In genomic region chr5:60492958-60493357, GRCh38 we compare ENCODE assay signal across 2 cellular contexts.
TF ChIP-seq lines count a peak whose summit lies in the region.

No MANE protein-coding gene starts in this region.

TF ChIP-seq in A549, 52 proteins besides CTCF, POLR2A, EP300 and RAD21 (continued from another document):
- TF ChIP-seq E2F6 (IDR thresholded peaks at IDR 0.05; ENCODE audit: borderline replicate concordance, low read depth) (no peak), FOSL2 (IDR thresholded peaks at IDR 0.05) (peak; percentile 53; the same call in 1 of the 2 replicates), FOSL2 (CRISPR knock-in tag; IDR thresholded peaks at IDR 0.05) (peak; percentile 91), HOXB5 (CRISPR knock-in tag; IDR thresholded peaks at IDR 0.05) (peak; percentile 75; the same call in 1 of the 2 replicates), KDM1A (IDR thresholded peaks at IDR 0.05; ENCODE audit: low read depth) (no peak), RFX5 (IDR thresholded peaks at IDR 0.05) (no peak), RNF2 (IDR thresholded peaks at IDR 0.05; ENCODE audit: borderline replicate concordance, low read depth) (no peak), GATA3 (IDR thresholded peaks at IDR 0.05; ENCODE audit: borderline replicate concordance) (peak; percentile 67; the same call in 1 of the 2 replicates)

TF ChIP-seq in K562, 482 proteins besides CTCF, POLR2A, EP300 and RAD21 (continued from another document):
- TF ChIP-seq MEIS2 (IDR thresholded peaks at IDR 0.05; ENCODE audit: partially characterized antibody) (peak; percentile 49), BACH1 (tag; IDR thresholded peaks at IDR 0.05) (peak; percentile 56; the same call in 1 of the 2 replicates), BCLAF1 (IDR thresholded peaks at IDR 0.05; ENCODE audit: borderline replicate concordance in 1 of 2, control insufficient read depth in 1 of 2, low read depth in 2 of 2, low read length in 1 of 2) (no peak), MAFG (tag; conservative IDR thresholded peaks at IDR 0.05) (peak; percentile 95), RREB1 (CRISPR knock-in tag; IDR thresholded peaks at IDR 0.05) (no peak), NFE2L1 (tag; IDR thresholded peaks at IDR 0.05; ENCODE audit: borderline replicate concordance, low read depth) (peak; percentile 87), PBX2 (CRISPR knock-in tag; IDR thresholded peaks at IDR 0.05; ENCODE audit: low read depth) (no peak), PBX2 (tag; conservative IDR thresholded peaks at IDR 0.05; ENCODE audit: low read depth) (peak; percentile 75), GTF2A2 (tag; IDR thresholded peaks at IDR 0.05) (no peak), ZNF23 (CRISPR knock-in tag; IDR thresholded peaks at IDR 0.05) (no peak), C11orf30 (IDR thresholded peaks at IDR 0.05; ENCODE audit: low read depth) (peak; percentile 62), DPF2 (IDR thresholded peaks at IDR 0.05) (no peak), ZNF316 (IDR thresholded peaks at IDR 0.05) (peak; percentile 84), ZNF311 (CRISPR knock-in tag; IDR thresholded peaks at IDR 0.05) (no peak), USF2 (CRISPR knock-in tag; IDR thresholded peaks at IDR 0.05) (no peak)
